ENCODE assay signal across 15 cellular contexts in genomic region chr9:88706193-88707112, GRCh38.
DNase-seq lines count a peak whose midpoint lies in the region; ATAC-seq and TF ChIP-seq lines count a peak whose summit lies in the region.
"Had no signal": no experiment of that assay in that cellular context is flagged by ENCODE, and none has a peak within 500 bp of the region (broad histone marks: within the 10 kb centered on the region; RNA-seq: fewer than 3 reads in every experiment).

No MANE protein-coding gene starts in this region.

- CTCF ChIA-PET in activated CD4-positive, alpha-beta T cell treated with anti-CD3 and anti-CD28 coated beads for 36 hours (lab: Charles Lee) = no interaction called here
- CTCF ChIA-PET in activated CD4-positive, alpha-beta memory T cell treated with anti-CD3 and anti-CD28 coated beads for 36 hours (lab: Charles Lee) = no interaction called here

- H3K9me3 Mint-ChIP-seq in activated CD4-positive, alpha-beta T cell treated with anti-CD3 and anti-CD28 coated beads for 36 hours (ENCODE audit: low read depth) = no peaks in the 10 kb centered on the region
- H3K9me3 Mint-ChIP-seq in activated CD4-positive, alpha-beta memory T cell treated with anti-CD3 and anti-CD28 coated beads for 36 hours = no peaks in the 10 kb centered on the region
- H3K9me3 Mint-ChIP-seq in activated T-helper 1 cell treated with anti-CD3 and anti-CD28 coated beads, Interleukin-12 subunit alpha, Interleukin-12 subunit beta, Interleukin-2, Interleukin-4 antibody, amounts not matched to agents 30 ng/mL and 10 ng/mL and 1 ng/mL, durations not matched to agents 14 hours and 24 hours and 36 hours = no peaks in the 10 kb centered on the region

- TF ChIP-seq CTCF in epithelial cell of esophagus (IDR thresholded peaks at IDR 0.05; ENCODE audit: insufficient read depth, low read depth, low read length, missing control alignments) = no peak

- H3K27me3 Mint-ChIP-seq in activated CD4-positive, alpha-beta T cell treated with anti-CD3 and anti-CD28 coated beads for 36 hours = peaks cover 7% of the 10 kb centered on the region
- no peaks in the 10 kb centered on the region for H3K27me3 Mint-ChIP-seq in activated CD4-positive, alpha-beta memory T cell treated with anti-CD3 and anti-CD28 coated beads for 36 hours
- H3K27me3 Mint-ChIP-seq in activated T-helper 1 cell treated with anti-CD3 and anti-CD28 coated beads, Interleukin-12 subunit alpha, Interleukin-12 subunit beta, Interleukin-2, Interleukin-4 antibody, amounts not matched to agents 30 ng/mL and 10 ng/mL and 1 ng/mL, durations not matched to agents 14 hours and 24 hours and 36 hours (ENCODE audit: insufficient read depth) = no peaks in the 10 kb centered on the region

- no peak overlapping the region for H3K4me3 Mint-ChIP-seq in activated CD4-positive, alpha-beta T cell treated with anti-CD3 and anti-CD28 coated beads for 36 hours
- no peak overlapping the region for H3K4me3 Mint-ChIP-seq in activated CD4-positive, alpha-beta memory T cell treated with anti-CD3 and anti-CD28 coated beads for 36 hours
- no peak overlapping the region for H3K4me3 Mint-ChIP-seq in activated T-helper 1 cell treated with anti-CD3 and anti-CD28 coated beads, Interleukin-12 subunit alpha, Interleukin-12 subunit beta, Interleukin-2, Interleukin-4 antibody, amounts not matched to agents 30 ng/mL and 10 ng/mL and 1 ng/mL, durations not matched to agents 14 hours and 24 hours and 36 hours

- POLR2A ChIA-PET in activated CD4-positive, alpha-beta T cell treated with anti-CD3 and anti-CD28 coated beads for 36 hours (lab: Charles Lee) = no interaction called here
- POLR2A ChIA-PET in activated CD4-positive, alpha-beta memory T cell treated with anti-CD3 and anti-CD28 coated beads for 36 hours (lab: Charles Lee) = no interaction called here

- H3K27ac Mint-ChIP-seq in activated CD4-positive, alpha-beta T cell treated with anti-CD3 and anti-CD28 coated beads for 36 hours = no peak overlapping the region
- no peak overlapping the region for H3K27ac Mint-ChIP-seq in activated CD4-positive, alpha-beta memory T cell treated with anti-CD3 and anti-CD28 coated beads for 36 hours
- H3K27ac Mint-ChIP-seq in activated T-helper 1 cell treated with anti-CD3 and anti-CD28 coated beads, Interleukin-12 subunit alpha, Interleukin-12 subunit beta, Interleukin-2, Interleukin-4 antibody, amounts not matched to agents 30 ng/mL and 10 ng/mL and 1 ng/mL, durations not matched to agents 14 hours and 24 hours and 36 hours = no peak overlapping the region

- peak; percentile 100 for DNase-seq in Caki2 (ENCODE audit: low read depth)
- peak; percentile 46 for DNase-seq in NCI-H2029 (lab: John Stamatoyannopoulos, UW)
- DNase-seq in epithelial cell of esophagus (ENCODE audit: low read depth) = peak; percentile 14
- peak; percentile 4 for DNase-seq in medulla oblongata (ENCODE audit: extremely low spot score)
- no peak for DNase-seq in activated CD4-positive, alpha-beta T cell treated with anti-CD3 and anti-CD28 coated beads for 36 hours
- DNase-seq in activated CD4-positive, alpha-beta memory T cell treated with anti-CD3 and anti-CD28 coated beads for 36 hours = no peak
- DNase-seq in activated T-helper 1 cell treated with anti-CD3 and anti-CD28 coated beads, Interleukin-12 subunit alpha, Interleukin-12 subunit beta, Interleukin-2, Interleukin-4 antibody, amounts not matched to agents 30 ng/mL and 10 ng/mL and 1 ng/mL, durations not matched to agents 14 hours and 24 hours and 36 hours (ENCODE audit: low spot score) = no peak
- DNase-seq: activated gamma-delta T cell treated with Interleukin-2 at 50 U/mL for 16 hours, hippocampal formation, mesendoderm had no signal

- no peak overlapping the region for H3K4me3 ChIP-seq in epithelial cell of esophagus (ENCODE audit: low read length)
- H3K4me3 ChIP-seq: ascending aorta, coronary artery, SJCRH30 had no signal

- no peak for ATAC-seq in GM21515 (IDR thresholded peaks at IDR 0.05; ENCODE audit: unreplicated experiment)
- ATAC-seq in activated CD4-positive, alpha-beta T cell treated with anti-CD3 and anti-CD28 coated beads for 36 hours = no peak
- ATAC-seq: esophagus mucosa had no signal

- intact Hi-C loops in activated CD4-positive, alpha-beta T cell treated with anti-CD3 and anti-CD28 coated beads for 36 hours (cut with DNase I, micrococcal nuclease) = no loop called here
- intact Hi-C loops in activated CD4-positive, alpha-beta memory T cell treated with anti-CD3 and anti-CD28 coated beads for 36 hours (cut with micrococcal nuclease) = no loop called here
- intact Hi-C loops in activated T-helper 1 cell treated with anti-CD3 and anti-CD28 coated beads, Interleukin-12 subunit alpha, Interleukin-12 subunit beta, Interleukin-2, Interleukin-4 antibody, amounts not matched to agents 30 ng/mL and 10 ng/mL and 1 ng/mL, durations not matched to agents 14 hours and 24 hours and 36 hours (cut with micrococcal nuclease) = no loop called here

- H3K36me3 Mint-ChIP-seq in activated CD4-positive, alpha-beta T cell treated with anti-CD3 and anti-CD28 coated beads for 36 hours (ENCODE audit: low read depth) = no peaks in the 10 kb centered on the region
- no peaks in the 10 kb centered on the region for H3K36me3 Mint-ChIP-seq in activated CD4-positive, alpha-beta memory T cell treated with anti-CD3 and anti-CD28 coated beads for 36 hours
- H3K36me3 Mint-ChIP-seq in activated T-helper 1 cell treated with anti-CD3 and anti-CD28 coated beads, Interleukin-12 subunit alpha, Interleukin-12 subunit beta, Interleukin-2, Interleukin-4 antibody, amounts not matched to agents 30 ng/mL and 10 ng/mL and 1 ng/mL, durations not matched to agents 14 hours and 24 hours and 36 hours (ENCODE audit: low read depth) = no peaks in the 10 kb centered on the region

- in situ Hi-C loops in Caki2 (cut with HindIII; ENCODE audit: low pct_unique_long_range_greater_than_20kb, low sequenced_read_pairs) = no loop called here

- no peaks in the 10 kb centered on the region for H3K4me1 Mint-ChIP-seq in activated CD4-positive, alpha-beta T cell treated with anti-CD3 and anti-CD28 coated beads for 36 hours
- no peaks in the 10 kb centered on the region for H3K4me1 Mint-ChIP-seq in activated CD4-positive, alpha-beta memory T cell treated with anti-CD3 and anti-CD28 coated beads for 36 hours (ENCODE audit: low read depth)
- no peaks in the 10 kb centered on the region for H3K4me1 Mint-ChIP-seq in activated T-helper 1 cell treated with anti-CD3 and anti-CD28 coated beads, Interleukin-12 subunit alpha, Interleukin-12 subunit beta, Interleukin-2, Interleukin-4 antibody, amounts not matched to agents 30 ng/mL and 10 ng/mL and 1 ng/mL, durations not matched to agents 14 hours and 24 hours and 36 hours (ENCODE audit: low read depth)

Comparison
In these comparisons a context has a peak if more than half of its experiments do, and no peak if none do; other contexts are left out.
1. DNase-seq: peak in Caki2 (single experiment), NCI-H2029 (single experiment), epithelial cell of esophagus (single experiment) and medulla oblongata (single experiment); none in activated CD4-positive, alpha-beta T cell treated with anti-CD3 and anti-CD28 coated beads for 36 hours (single experiment), activated CD4-positive, alpha-beta memory T cell treated with anti-CD3 and anti-CD28 coated beads for 36 hours (single experiment) and activated T-helper 1 cell treated with anti-CD3 and anti-CD28 coated beads, Interleukin-12 subunit alpha, Interleukin-12 subunit beta, Interleukin-2, Interleukin-4 antibody, amounts not matched to agents 30 ng/mL and 10 ng/mL and 1 ng/mL, durations not matched to agents 14 hours and 24 hours and 36 hours (single experiment).